ENCODE assay signal across 21 cellular contexts in the genomic region with DNA sequence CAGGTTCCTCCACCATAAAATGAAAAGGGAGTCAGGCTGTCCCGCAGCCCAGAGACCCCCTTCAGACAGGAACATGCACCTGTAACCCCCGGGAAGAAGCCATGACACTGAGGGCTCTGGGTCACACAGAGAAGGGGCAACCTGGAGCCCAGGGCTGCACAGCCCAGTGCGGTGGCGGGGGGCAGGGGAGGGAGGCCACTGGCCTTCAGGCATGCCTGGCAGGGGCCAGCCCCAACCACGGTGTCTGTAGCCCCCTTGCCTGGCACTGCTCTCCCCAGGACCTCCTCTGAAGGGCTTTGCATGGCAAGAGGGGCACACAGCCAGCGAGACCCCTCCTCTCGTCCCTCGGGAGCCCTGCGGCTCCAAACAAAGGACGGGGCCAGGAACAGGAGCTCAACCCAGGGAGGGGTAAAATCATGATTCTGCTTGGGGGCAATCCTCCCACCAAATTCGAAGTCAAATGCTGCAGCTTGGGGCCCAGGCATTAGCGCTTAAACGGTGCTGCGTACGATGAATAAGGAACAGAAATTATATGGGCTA.
A peak's percentile ranks its signal among the peaks of the same experiment; 100 is the strongest.
DNase-seq lines count a peak whose midpoint lies in the region; ATAC-seq, FAIRE-seq and TF ChIP-seq lines count a peak whose summit lies in the region.
"Had no signal": no experiment of that assay in that cellular context is flagged by ENCODE, and none has a peak within 500 bp of the region (broad histone marks: within the 10 kb centered on the region; RNA-seq: fewer than 3 reads in every experiment).

No MANE protein-coding gene starts in this region.

- peaks cover 3% of the 10 kb centered on the region; the same call in 1 of the 2 replicates for H3K79me1 ChIP-seq in H1 (ENCODE audit: low read depth, low read length)
- H3K79me1 ChIP-seq in neuronal stem cell (ENCODE audit: low read depth, low read length): peaks cover 10% of the 10 kb centered on the region

- H4K5ac ChIP-seq in H1 (ENCODE audit: insufficient read length, low read depth, low read length): no peak overlapping the region

- no peak overlapping the region for H2BK20ac ChIP-seq in H1 (ENCODE audit: low read length)

- H2BK15ac ChIP-seq in H1 (ENCODE audit: low read length) (no peak overlapping the region), neuronal stem cell (ENCODE audit: low read length) (peak overlapping the region; percentile 67)

- no peak for TF ChIP-seq CTCF in H1 (IDR thresholded peaks at IDR 0.05; ENCODE audit: control extremely low read depth in 1 of 3, insufficient read depth in 1 of 3, low read depth in 1 of 3, low read length in 3 of 3)

- H3K56ac ChIP-seq in H1 (replicated peaks; ENCODE audit: insufficient read length, low read depth, low read length): no peak overlapping the region

- no peak overlapping the region for H3K27ac Mint-ChIP-seq in activated T-cell treated with anti-CD3 and anti-CD28 coated beads, Interleukin-2, amount 50 U/mL, for 24 hours
- H3K27ac Mint-ChIP-seq: B cell had no signal

- H3K4me1 ChIP-seq in H1 (replicated peaks in 1 of 4; ENCODE audit: control insufficient read depth in 3 of 4, insufficient read depth in 4 of 4, low read length in 3 of 4) (peaks cover 0 to 3% (median 0%) of the 10 kb centered on the region in 4 experiments; a peak in 2 of 7 replicates), neuronal stem cell (ENCODE audit: control insufficient read depth in 2 of 2, insufficient read depth in 1 of 2, low read depth in 1 of 2, low read length in 2 of 2) (peaks cover 10% of the 10 kb centered on the region in 2 donors)

- no peak for TF ChIP-seq RAD21 in H1 (IDR thresholded peaks at IDR 0.05 in 1 of 2, conservative IDR thresholded peaks at IDR 0.05 in 1 of 2; ENCODE audit: low read depth in 2 of 2, low read length in 2 of 2)

- no peak overlapping the region for H2BK12ac ChIP-seq in H1 (ENCODE audit: low read depth, low read length)
- no peak overlapping the region for H2BK12ac ChIP-seq in neuronal stem cell (ENCODE audit: low read length)

- POLR2A ChIA-PET in H1 (lab: Charles Lee; ENCODE audit: partially characterized antibody): no interaction called here

- no peaks in the 10 kb centered on the region for H3K27me3 Mint-ChIP-seq in activated T-cell treated with anti-CD3 and anti-CD28 coated beads, Interleukin-2, amount 50 U/mL, for 24 hours
- H3K27me3 Mint-ChIP-seq: B cell; CD4-positive, alpha-beta memory T cell had no signal

- H3K79me2 ChIP-seq in H1 (ENCODE audit: control insufficient read depth in 1 of 2, insufficient read depth in 2 of 2, low read length in 2 of 2): no peaks in the 10 kb centered on the region

- no peak for ATAC-seq in Right ventricle myocardium inferior
- no peak for ATAC-seq in left ventricle myocardium superior

- H3K36me3 ChIP-seq in H7 (replicated peaks; ENCODE audit: control insufficient read depth, insufficient read depth, low read length) (no peaks in the 10 kb centered on the region), H1 (ENCODE audit: control insufficient read depth in 2 of 4, insufficient read depth in 4 of 4, low read length in 3 of 4) (no peaks in the 10 kb centered on the region), neuronal stem cell (replicated peaks in 1 of 2; ENCODE audit: control insufficient read depth in 2 of 2, insufficient read depth in 2 of 2, low read length in 2 of 2) (no peaks in the 10 kb centered on the region)

- H3K18ac ChIP-seq in H1 (ENCODE audit: extremely low read depth, low read length) (no peak overlapping the region), neuronal stem cell (ENCODE audit: low read length) (peak overlapping the region; percentile 64)

- H3K27ac ChIP-seq in H1 (ENCODE audit: low read depth, low read length): no peak overlapping the region
- no peak overlapping the region for H3K27ac ChIP-seq in neuronal stem cell (replicated peaks; ENCODE audit: low read length)
- H3K27ac ChIP-seq: 22Rv1, GM23248 had no signal

- H3K4ac ChIP-seq in H1 (replicated peaks; ENCODE audit: insufficient read length, low read depth, low read length) (no peak overlapping the region), neuronal stem cell (ENCODE audit: low read length) (peak overlapping the region; percentile 53)

- TF ChIP-seq POLR2A in H1 (IDR thresholded peaks at IDR 0.05; ENCODE audit: control extremely low read depth in 1 of 2, low read depth in 2 of 2, low read length in 2 of 2): no peak

- no peak overlapping the region for H3K9ac ChIP-seq in H1 (replicated peaks in 1 of 4; ENCODE audit: extremely low read depth in 1 of 4, low read depth in 3 of 4, low read length in 3 of 4)
- no peak overlapping the region for H3K9ac ChIP-seq in neuronal stem cell (ENCODE audit: low read depth, low read length, poor library complexity)
- H3K9ac ChIP-seq: GM23248 had no signal

- H3K14ac ChIP-seq in H1 (ENCODE audit: insufficient read length) (no peak overlapping the region), neuronal stem cell (ENCODE audit: low read length) (peak overlapping the region; percentile 56)

- H3K23me2 ChIP-seq in H1 (ENCODE audit: low read depth, low read length): no peaks in the 10 kb centered on the region

- no peak overlapping the region; the same call in 1 of the 2 replicates for H2BK5ac ChIP-seq in H1 (ENCODE audit: low read depth, low read length)
- H2BK5ac ChIP-seq in neuronal stem cell (ENCODE audit: low read length): no peak overlapping the region

- peaks cover 1 to 2% of the 10 kb centered on the region in 2 experiments for H4K20me1 ChIP-seq in H1 (replicated peaks in 1 of 2; ENCODE audit: control insufficient read depth in 1 of 2, insufficient read depth in 2 of 2, low read length in 2 of 2)

- H4K8ac ChIP-seq in H1 (ENCODE audit: extremely low read depth, insufficient read depth, low read length) (peak overlapping the region; percentile 74), neuronal stem cell (ENCODE audit: low read depth, low read length) (no peak overlapping the region)

- H3K4me2 ChIP-seq in H1 (ENCODE audit: insufficient read depth in 1 of 2, low read depth in 2 of 2, low read length in 2 of 2) (no peak overlapping the region), neuronal stem cell (ENCODE audit: insufficient read depth, low read length, poor library complexity, severe bottlenecking) (no peak overlapping the region)

- no peak overlapping the region for H2BK120ac ChIP-seq in H1 (replicated peaks; ENCODE audit: low read depth, low read length)
- H2BK120ac ChIP-seq in neuronal stem cell (ENCODE audit: low read depth, low read length): no peak overlapping the region

- H3K9me3 ChIP-seq in H1 (ENCODE audit: insufficient read depth in 2 of 2, low read depth in 1 of 2, low read length in 1 of 2): no peaks in the 10 kb centered on the region
- H3K9me3 ChIP-seq in neuronal stem cell (replicated peaks in 1 of 2; ENCODE audit: control insufficient read depth in 2 of 2, insufficient read depth in 1 of 2, low read depth in 1 of 2, low read length in 2 of 2): no peaks in the 10 kb centered on the region

- peaks cover 4% of the 10 kb centered on the region for H3K36me3 Mint-ChIP-seq in activated T-cell treated with anti-CD3 and anti-CD28 coated beads, Interleukin-2, amount 50 U/mL, for 24 hours (ENCODE audit: low read depth)
- H3K36me3 Mint-ChIP-seq: CD4-positive, alpha-beta memory T cell had no signal

- H3K9me3 Mint-ChIP-seq in activated T-cell treated with anti-CD3 and anti-CD28 coated beads, Interleukin-2, amount 50 U/mL, for 24 hours: no peaks in the 10 kb centered on the region

- H2AFZ ChIP-seq in H1 (ENCODE audit: low read length): no peak overlapping the region
- H2AFZ ChIP-seq in neuronal stem cell (ENCODE audit: low read length): no peak overlapping the region
- H2AFZ ChIP-seq: GM23248 had no signal

- CTCF ChIA-PET in H1 (lab: Charles Lee; ENCODE audit: partially characterized antibody): interaction anchor here (0.7 to 1.8 kb wide), 4 partner anchors 11 to 212 kb away, joined by 3 to 4 read pairs (median 3); no protein-coding TSS in a partner anchor

- FAIRE-seq in H1 (lab: Jason Lieb, UNC): no peak
- FAIRE-seq: A204.1, GM12891 had no signal

- DNase-seq in Right ventricle myocardium inferior (ENCODE audit: missing footprints) (peak; percentile 17), left ventricle myocardium superior (no peak), H7 (peak; percentile 73), H1 (ENCODE audit: low read depth in 1 of 2, low spot score in 2 of 2) (no peak), neuronal stem cell (ENCODE audit: low spot score) (no peak), ureter (ENCODE audit: low spot score) (no peak)
- DNase-seq in activated T-cell treated with anti-CD3 and anti-CD28 coated beads, Interleukin-2, amount 50 U/mL, for 24 hours: no peak
- DNase-seq in activated CD8-positive, alpha-beta memory T cell treated with anti-CD3 and anti-CD28 coated beads, Interleukin-2, amount 50 U/mL, for 4 hours: no peak
- DNase-seq: C1 segment of cervical spinal cord; Calu3; CD4-positive, alpha-beta memory T cell; COR-L47; DMS53; DMS79 treated with DMSO at 0.1 percent for 48 hours; GF-D8; GM23248; HCEC 1CT had no signal

- intact Hi-C loops in Right ventricle myocardium inferior (cut with DNase I) (no loop called here), left ventricle myocardium superior (cut with micrococcal nuclease) (no loop called here)

- no peak overlapping the region for H3K23ac ChIP-seq in H1 (ENCODE audit: insufficient read length)
- H3K23ac ChIP-seq in neuronal stem cell (ENCODE audit: low read depth, low read length, poor library complexity): peak overlapping the region; percentile 65

- H2AK5ac ChIP-seq in H1 (ENCODE audit: low read depth, low read length): no peak overlapping the region
- no peak overlapping the region for H2AK5ac ChIP-seq in neuronal stem cell (ENCODE audit: low read depth, low read length)

- no peaks in the 10 kb centered on the region for H3K27me3 ChIP-seq in H7 (ENCODE audit: control insufficient read depth, insufficient read depth, low read length)
- no peaks in the 10 kb centered on the region for H3K27me3 ChIP-seq in H1 (replicated peaks in 1 of 4; ENCODE audit: control insufficient read depth in 3 of 4, extremely low read depth in 1 of 4, insufficient read depth in 3 of 4, low read length in 3 of 4)
- no peaks in the 10 kb centered on the region for H3K27me3 ChIP-seq in neuronal stem cell (ENCODE audit: control insufficient read depth in 3 of 3, insufficient read depth in 3 of 3, low read depth in 1 of 3, low read length in 3 of 3)

- no peaks in the 10 kb centered on the region for H3K4me1 Mint-ChIP-seq in activated T-cell treated with anti-CD3 and anti-CD28 coated beads, Interleukin-2, amount 50 U/mL, for 24 hours (ENCODE audit: low read depth)

- WGBS in H1 (ENCODE audit: extremely low coverage in 1 of 2, insufficient coverage in 1 of 2, insufficient read length in 1 of 2, insufficient replicate concordance in 2 of 2, low coverage in 1 of 2, low lambda C conversion rate in 2 of 2, missing lambda C conversion rate in 1 of 2), 2 experiments: 88% methylated on average over 14 of the region's 15 CpGs; no CpG with 5 or more reads in 1 of the 2 experiments
- no CpG with 5 or more reads among the region's 15 CpGs for WGBS in neuronal stem cell (ENCODE audit: extremely low coverage in 2 of 2, insufficient read length in 2 of 2, insufficient replicate concordance in 1 of 2), 2 donors

- H4K91ac ChIP-seq in H1 (replicated peaks; ENCODE audit: insufficient read length, low read length) (no peak overlapping the region), neuronal stem cell (ENCODE audit: low read depth, low read length, poor library complexity) (no peak overlapping the region)

- TF ChIP-seq EP300 in H1 (IDR thresholded peaks at IDR 0.05; ENCODE audit: borderline replicate concordance in 1 of 2, low read depth in 2 of 2, low read length in 2 of 2): no peak

- no peak overlapping the region for H3K4me3 Mint-ChIP-seq in activated T-cell treated with anti-CD3 and anti-CD28 coated beads, Interleukin-2, amount 50 U/mL, for 24 hours
- H3K4me3 Mint-ChIP-seq: B cell; CD4-positive, alpha-beta memory T cell had no signal

- H3K4me3 ChIP-seq in H7 (ENCODE audit: insufficient read depth, low read depth, low read length): no peak overlapping the region
- H3K4me3 ChIP-seq in H1 (ENCODE audit: extremely low read depth in 1 of 4, insufficient read depth in 2 of 4, low read depth in 3 of 4, low read length in 4 of 4): no peak overlapping the region
- no peak overlapping the region for H3K4me3 ChIP-seq in neuronal stem cell (ENCODE audit: low read length in 2 of 2)
- H3K4me3 ChIP-seq: GM23248 had no signal

Comparison
In these comparisons a context has a peak if more than half of its experiments do, and no peak if none do; other contexts are left out.
1. DNase-seq: peak in Right ventricle myocardium inferior (single experiment) and H7 (single experiment); none in left ventricle myocardium superior (single experiment), H1 (0 of 2), neuronal stem cell (single experiment), ureter (single experiment), activated T-cell treated with anti-CD3 and anti-CD28 coated beads, Interleukin-2, amount 50 U/mL, for 24 hours (single experiment) and activated CD8-positive, alpha-beta memory T cell treated with anti-CD3 and anti-CD28 coated beads, Interleukin-2, amount 50 U/mL, for 4 hours (single experiment).